Comparison of ENCODE assay signal across 1 cellular context in genomic region chr2:217934321-217935131, GRCh38.
TF ChIP-seq lines count a peak whose summit lies in the region.

No MANE protein-coding gene starts in this region.

TF ChIP-seq in IMR-90, 13 proteins besides CTCF, POLR2A, EP300 and RAD21 (continued from another document):
- TF ChIP-seq ELK1 (IDR thresholded peaks at IDR 0.05; ENCODE audit: borderline replicate concordance, low read depth, low read length), result no peak
- TF ChIP-seq NFE2L2 (IDR thresholded peaks at IDR 0.05; ENCODE audit: low read depth, low read length), result 0 out of 2 replicates have a peak, but pooled peaks have one; percentile 21
- no peak for TF ChIP-seq RFX5 (IDR thresholded peaks at IDR 0.05; ENCODE audit: low read depth, low read length)
- peak; percentile 92 for TF ChIP-seq CEBPB (IDR thresholded peaks at IDR 0.05; ENCODE audit: low read depth, low read length)
- 0 out of 2 replicates have a peak, but pooled peaks have one; percentile 3 for TF ChIP-seq SMC3 (IDR thresholded peaks at IDR 0.05; ENCODE audit: low read depth, low read length)
- TF ChIP-seq MAZ (IDR thresholded peaks at IDR 0.05; ENCODE audit: borderline replicate concordance, low read depth, low read length), result peak; percentile 77
- no peak for TF ChIP-seq CHD1 (IDR thresholded peaks at IDR 0.05; ENCODE audit: low read depth, low read length)
- no peak for TF ChIP-seq MXI1 (IDR thresholded peaks at IDR 0.05; ENCODE audit: borderline replicate concordance, low read depth, low read length)
- peak; percentile 91 for TF ChIP-seq FOS (IDR thresholded peaks at IDR 0.05; ENCODE audit: low read depth, low read length)
